ENCODE assay signal across 22 cellular contexts in the genomic region with DNA sequence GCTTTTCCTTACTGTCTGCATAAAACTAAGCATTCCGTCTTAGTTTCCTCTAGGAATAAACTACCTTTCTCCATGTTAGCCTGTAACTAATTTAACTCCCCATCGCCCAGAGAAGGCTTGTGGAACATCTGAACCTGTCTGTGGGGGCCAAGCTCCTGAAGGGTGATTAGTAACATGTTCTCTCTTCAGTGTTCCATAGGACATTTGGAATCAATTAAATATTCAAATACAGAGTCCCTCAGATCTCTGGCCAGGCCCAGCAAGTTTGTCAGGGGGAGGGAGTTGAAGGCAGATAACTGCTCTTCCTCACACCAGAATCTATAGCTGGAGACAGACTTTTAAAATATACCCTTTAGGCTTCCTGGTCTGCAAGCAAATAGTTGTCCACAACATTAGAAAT. TPM values are rescaled to one million over a fixed set of nuclear protein-coding genes. Genes with fewer than 3 reads are reported as not detected.
"Had no signal": no experiment of that assay in that cellular context is flagged by ENCODE, and none has a peak within 500 bp of the region (broad histone marks: within the 10 kb centered on the region; RNA-seq: fewer than 3 reads in every experiment).

No MANE protein-coding gene starts in this region.

- H3K9me3 ChIP-seq: colonic mucosa, right lobe of liver, spleen, transverse colon had no signal

- H3K27ac ChIP-seq: colonic mucosa, right lobe of liver, spleen, transverse colon had no signal

- H3K4me3 ChIP-seq: colonic mucosa, lung, right lobe of liver, spleen, transverse colon had no signal

- H3K27me3 Mint-ChIP-seq: naive thymus-derived CD8-positive, alpha-beta T cell; stimulated activated memory B cell treated with anti-CD40 and anti-IgM and Interleukin-4, amounts not matched to agents 10 μg/mL and 1 μg/mL and 100 μg/mL, for 72 hours; T-helper 17 cell had no signal

- H3K27ac Mint-ChIP-seq: activated CD8-positive, alpha-beta T cell treated with anti-CD3 and anti-CD28 coated beads, Interleukin-2, amount 10 ng/mL, durations not matched to agents 7 days and 5 days; stimulated activated memory B cell treated with anti-CD40 and anti-IgM and Interleukin-4, amounts not matched to agents 10 μg/mL and 1 μg/mL and 100 μg/mL, for 72 hours; T-helper 17 cell; WTC11 had no signal

- H3K27me3 ChIP-seq: colonic mucosa, right lobe of liver, spleen, transverse colon had no signal

- DNase-seq: activated CD4-positive, alpha-beta T cell treated with anti-CD3 and anti-CD28 coated beads for 48 hours; activated CD8-positive, alpha-beta memory T cell treated with anti-CD3 and anti-CD28 coated beads, Interleukin-2, amount 50 U/mL, for 48 hours; activated CD8-positive, alpha-beta T cell treated with anti-CD3 and anti-CD28 coated beads, Interleukin-2, amount 10 ng/mL, durations not matched to agents 7 days and 5 days; activated naive CD4-positive, alpha-beta T cell; caudate nucleus; colonic mucosa; hypothalamus; naive thymus-derived CD8-positive, alpha-beta T cell; nucleus accumbens; right lobe of liver; spleen; stimulated activated CD4-positive, alpha-beta T cell treated with anti-CD3 and anti-CD28 coated beads, Interleukin-1b, Interleukin-23, amount 100 ng/mL, for 48 hours; T-helper 17 cell; transverse colon had no signal

- ATAC-seq: activated CD8-positive, alpha-beta T cell treated with anti-CD3 and anti-CD28 coated beads, Interleukin-2, amount 10 ng/mL, durations not matched to agents 7 days and 5 days; naive thymus-derived CD8-positive, alpha-beta T cell; stimulated activated memory B cell treated with anti-CD40 and anti-IgM and Interleukin-4, amounts not matched to agents 10 μg/mL and 1 μg/mL and 100 μg/mL, for 72 hours; T-helper 17 cell; WTC11 had no signal

- H3K9me3 Mint-ChIP-seq: naive thymus-derived CD8-positive, alpha-beta T cell; stimulated activated memory B cell treated with anti-CD40 and anti-IgM and Interleukin-4, amounts not matched to agents 10 μg/mL and 1 μg/mL and 100 μg/mL, for 72 hours; WTC11 had no signal

- H3K36me3 ChIP-seq: colonic mucosa had no signal

- H3K4me3 Mint-ChIP-seq: activated CD8-positive, alpha-beta T cell treated with anti-CD3 and anti-CD28 coated beads, Interleukin-2, amount 10 ng/mL, durations not matched to agents 7 days and 5 days; stimulated activated memory B cell treated with anti-CD40 and anti-IgM and Interleukin-4, amounts not matched to agents 10 μg/mL and 1 μg/mL and 100 μg/mL, for 72 hours; T-helper 17 cell; WTC11 had no signal

- H3K4me1 ChIP-seq: colonic mucosa had no signal

RNA-seq across cellular contexts. Expression of a gene that starts 37.7 kb away (rescaled TPM):
- total RNA-seq: activated CD8-positive, alpha-beta T cell treated with anti-CD3 and anti-CD28 coated beads, Interleukin-2, amount 10 ng/mL, durations not matched to agents 7 days and 5 days; astrocyte; colonic mucosa; glomerular endothelial cell; lung; mononuclear cell; naive thymus-derived CD8-positive, alpha-beta T cell; posterior vena cava; right lobe of liver; spleen; subcutaneous adipose tissue; T-helper 17 cell; transverse colon; WTC11 had no signal
- polyA plus RNA-seq: lung, spleen had no signal
